Comparison of ENCODE assay signal across 24 cellular contexts in genomic region chr17:31374503-31374902, GRCh38.
"Had no signal": no experiment of that assay in that cellular context is flagged by ENCODE, and none has a peak within 500 bp of the region (broad histone marks: within the 10 kb centered on the region; RNA-seq: fewer than 3 reads in every experiment).

No MANE protein-coding gene starts in this region.

- H3K4me3 ChIP-seq: ascending aorta, cardiac muscle cell had no signal

- H3K4me3 Mint-ChIP-seq: activated CD4-positive, alpha-beta T cell treated with anti-CD3 and anti-CD28 coated beads, Interleukin-2, amount 10 ng/mL, durations not matched to agents 24 days and 14 days; activated CD8-positive, alpha-beta T cell treated with anti-CD3 and anti-CD28 coated beads for 36 hours; activated naive CD4-positive, alpha-beta T cell treated with anti-CD3 and anti-CD28 coated beads, Interleukin-2, amount 50 U/mL, for 24 hours; activated naive CD8-positive, alpha-beta T cell treated with anti-CD3 and anti-CD28 coated beads, Interleukin-2, amount 10 ng/mL, durations not matched to agents 7 days and 5 days; activated T-cell treated with anti-CD3 and anti-CD28 coated beads, Interleukin-2, amount 50 U/mL, for 24 hours had no signal

- H3K9me3 ChIP-seq: ascending aorta had no signal

- H3K27ac Mint-ChIP-seq: activated CD4-positive, alpha-beta T cell treated with anti-CD3 and anti-CD28 coated beads, Interleukin-2, amount 10 ng/mL, durations not matched to agents 24 days and 14 days; activated CD8-positive, alpha-beta T cell treated with anti-CD3 and anti-CD28 coated beads for 36 hours; activated naive CD4-positive, alpha-beta T cell treated with anti-CD3 and anti-CD28 coated beads, Interleukin-2, amount 50 U/mL, for 24 hours; activated naive CD8-positive, alpha-beta T cell treated with anti-CD3 and anti-CD28 coated beads, Interleukin-2, amount 10 ng/mL, durations not matched to agents 7 days and 5 days; activated T-cell treated with anti-CD3 and anti-CD28 coated beads, Interleukin-2, amount 50 U/mL, for 24 hours; activated T-helper 2 cell treated with anti-CD3 and anti-CD28 coated beads, Interferon-gamma antibody, Interleukin-2, Interleukin-4, amounts not matched to agents 10 μg/mL and 5 μg/mL and 100 μg/mL, durations not matched to agents 14 hours and 24 hours and 36 hours had no signal

- ATAC-seq: activated CD8-positive, alpha-beta T cell treated with anti-CD3 and anti-CD28 coated beads for 36 hours had no signal

- H3K36me3 Mint-ChIP-seq: activated naive CD8-positive, alpha-beta T cell treated with anti-CD3 and anti-CD28 coated beads, Interleukin-2, amount 10 ng/mL, durations not matched to agents 7 days and 5 days had no signal

- H3K27ac ChIP-seq: ascending aorta, cardiac muscle cell had no signal

- H3K9me3 Mint-ChIP-seq: activated CD4-positive, alpha-beta T cell treated with anti-CD3 and anti-CD28 coated beads, Interleukin-2, amount 10 ng/mL, durations not matched to agents 24 days and 14 days; activated CD8-positive, alpha-beta T cell treated with anti-CD3 and anti-CD28 coated beads for 36 hours; activated naive CD4-positive, alpha-beta T cell treated with anti-CD3 and anti-CD28 coated beads, Interleukin-2, amount 50 U/mL, for 24 hours; activated naive CD8-positive, alpha-beta T cell treated with anti-CD3 and anti-CD28 coated beads, Interleukin-2, amount 10 ng/mL, durations not matched to agents 7 days and 5 days; activated T-cell treated with anti-CD3 and anti-CD28 coated beads, Interleukin-2, amount 50 U/mL, for 24 hours; activated T-helper 2 cell treated with anti-CD3 and anti-CD28 coated beads, Interferon-gamma antibody, Interleukin-2, Interleukin-4, amounts not matched to agents 10 μg/mL and 5 μg/mL and 100 μg/mL, durations not matched to agents 14 hours and 24 hours and 36 hours had no signal

- H3K4me1 ChIP-seq: ascending aorta had no signal

- H3K27me3 ChIP-seq: ascending aorta, cardiac muscle cell had no signal

- DNase-seq: activated CD4-positive, alpha-beta T cell treated with anti-CD3 and anti-CD28 coated beads, Interleukin-2, amount 10 ng/mL, durations not matched to agents 24 days and 14 days; activated CD4-positive, alpha-beta T cell treated with anti-CD3 and anti-CD28 coated beads, Interleukin-2, amount 50 U/mL, for 4 hours; activated CD8-positive, alpha-beta T cell treated with anti-CD3 and anti-CD28 coated beads for 36 hours; activated gamma-delta T cell; activated naive CD4-positive, alpha-beta T cell treated with Interleukin-2 at 50 U/mL for 16 hours; activated naive CD8-positive, alpha-beta T cell treated with anti-CD3 and anti-CD28 coated beads, Interleukin-2, amount 10 ng/mL, durations not matched to agents 7 days and 5 days; activated T-cell treated with anti-CD3 and anti-CD28 coated beads, Interleukin-2, amount 50 U/mL, for 24 hours; amygdala; NCI-H1092 treated with DMSO at 0.1 percent for 48 hours; NCI-H1436; NCI-H1694; NCI-H2029; NCI-H345; NCI-H526; NCI-H748 treated with DMSO at 0.1 percent for 48 hours; NK-92 treated with Interleukin-12 subunit alpha and Interleukin-12 subunit beta, amount 100 ng/mL, for 24 hours; OCI-M1; Right ventricle myocardium superior; SW 1271; T1000 had no signal
